Comparison of ENCODE assay signal across 8 cellular contexts in genomic region chr13:19984430-19985218, GRCh38. TPM values are rescaled to one million over a fixed set of nuclear protein-coding genes. Genes with fewer than 3 reads are reported as not detected.
DNase-seq lines count a peak whose midpoint lies in the region; ATAC-seq, FAIRE-seq and TF ChIP-seq lines count a peak whose summit lies in the region.

No MANE protein-coding gene starts in this region.

- H3K27ac Mint-ChIP-seq in endothelial cell (ENCODE audit: unreplicated experiment) (peak overlapping the region; percentile 41), nephron (peak overlapping the region in 1 of 3 experiments; percentile 19)

- H3K27me3 Mint-ChIP-seq in endothelial cell (ENCODE audit: unreplicated experiment), result peaks cover 2% of the 10 kb centered on the region
- no peaks in the 10 kb centered on the region for H3K27me3 Mint-ChIP-seq in nephron (ENCODE audit: low read depth)

- TF ChIP-seq CTCF in AG10803 (conservative IDR thresholded peaks at IDR 0.05; ENCODE audit: low read length) (peak; percentile 72), endothelial cell (IDR thresholded peaks at IDR 0.05; ENCODE audit: unreplicated experiment) (peak; percentile 49), nephron (IDR thresholded peaks at IDR 0.05; ENCODE audit: unreplicated experiment in 3 of 3) (peak; percentile 41 to 59 (median 47)), omental fat pad (IDR thresholded peaks at IDR 0.05) (no peak)

- TF ChIP-seq POLR2A in GM12891 (IDR thresholded peaks at IDR 0.05; ENCODE audit: low read depth, low read length), result no peak

- H3K9me3 Mint-ChIP-seq in endothelial cell (ENCODE audit: unreplicated experiment), result no peaks in the 10 kb centered on the region
- H3K9me3 Mint-ChIP-seq in nephron, result peaks cover 3% of the 10 kb centered on the region

- H3K4me1 Mint-ChIP-seq in endothelial cell (ENCODE audit: unreplicated experiment) (peaks cover 10% of the 10 kb centered on the region), nephron (peaks cover 8% of the 10 kb centered on the region)

- no peak overlapping the region for H3K4me3 Mint-ChIP-seq in endothelial cell (ENCODE audit: unreplicated experiment)
- no peak overlapping the region for H3K4me3 Mint-ChIP-seq in nephron

- peak; percentile 69 for FAIRE-seq in GM12891 (lab: Jason Lieb, UNC)

- ATAC-seq in HG02981 (IDR thresholded peaks at IDR 0.05; ENCODE audit: unreplicated experiment) (peak; percentile 74), omental fat pad (ENCODE audit: low FRiP score) (no peak)

- no peak overlapping the region for H3K4me3 ChIP-seq in AG10803 (ENCODE audit: low read length)

- peak; percentile 56 for DNase-seq in AG10803 (ENCODE audit: low read depth)
- DNase-seq in GM12891 (ENCODE audit: insufficient read length, low spot score), result no peak
- DNase-seq in OCI-M1 (lab: John Stamatoyannopoulos, UW), result peak; percentile 47
- DNase-seq in endothelial cell (ENCODE audit: low spot score), result no peak
- no peak for DNase-seq in DMS79 treated with DMSO at 0.1 percent for 48 hours (lab: John Stamatoyannopoulos, UW)
- DNase-seq in omental fat pad (ENCODE audit: low spot score), result no peak

- H3K36me3 Mint-ChIP-seq in endothelial cell (ENCODE audit: low read depth, unreplicated experiment) (peaks cover under 1% of the 10 kb centered on the region), nephron (ENCODE audit: low read depth) (peaks cover 55% of the 10 kb centered on the region)

TF ChIP-seq in GM12891, 5 proteins besides CTCF, POLR2A, EP300 and RAD21:
- no peak for TF ChIP-seq POU2F2 (IDR thresholded peaks at IDR 0.05; ENCODE audit: low read depth, low read length)
- no peak for TF ChIP-seq TAF1 (IDR thresholded peaks at IDR 0.05; ENCODE audit: low read depth, low read length)
- TF ChIP-seq PAX5 (IDR thresholded peaks at IDR 0.05; ENCODE audit: insufficient read depth, low read length, severe bottlenecking), result no peak
- no peak for TF ChIP-seq SPI1 (IDR thresholded peaks at IDR 0.05; ENCODE audit: low read depth, low read length)
- TF ChIP-seq POLR2AphosphoS5 (IDR thresholded peaks at IDR 0.05; ENCODE audit: low read depth, low read length), result no peak

RNA-seq across cellular contexts. Expression of gene ZMYM2, which starts 26.1 kb away (rescaled TPM):
- polyA plus RNA-seq in GM12891 (2012; ENCODE audit: low read depth, missing spikeins), result 17.0 TPM
- total RNA-seq in endothelial cell (ENCODE audit: unreplicated experiment), result 124 TPM
- total RNA-seq in omental fat pad, result 10 to 100 TPM; 42.2 to 67.8 (median 63.0) TPM

Comparison
In these comparisons a context has a peak if more than half of its experiments do, and no peak if none do; other contexts are left out.
1. DNase-seq: peak in AG10803 (single experiment) and OCI-M1 (single experiment); none in GM12891 (single experiment), endothelial cell (single experiment), DMS79 treated with DMSO at 0.1 percent for 48 hours (single experiment) and omental fat pad (single experiment).
2. CTCF ChIP-seq: peak in AG10803 (single experiment), endothelial cell (single experiment) and nephron (3 of 3); none in omental fat pad (0 of 3).